Comparison of ENCODE assay signal across 2 cellular contexts in genomic region chr5:131792900-131793299, GRCh38.
TF ChIP-seq lines count a peak whose summit lies in the region.

No MANE protein-coding gene starts in this region.

TF ChIP-seq in IMR-90, 13 proteins besides CTCF, POLR2A, EP300 and RAD21:
- TF ChIP-seq USF2 (IDR thresholded peaks at IDR 0.05; ENCODE audit: low read depth, low read length): no peak
- no peak for TF ChIP-seq MAZ (IDR thresholded peaks at IDR 0.05; ENCODE audit: borderline replicate concordance, low read depth, low read length)
- TF ChIP-seq CEBPB (IDR thresholded peaks at IDR 0.05; ENCODE audit: low read depth, low read length): peak; percentile 69
- no peak for TF ChIP-seq BHLHE40 (IDR thresholded peaks at IDR 0.05; ENCODE audit: low read depth, low read length)
- no peak for TF ChIP-seq RCOR1 (IDR thresholded peaks at IDR 0.05; ENCODE audit: insufficient replicate concordance, low read length)
- TF ChIP-seq MXI1 (IDR thresholded peaks at IDR 0.05; ENCODE audit: borderline replicate concordance, low read depth, low read length): no peak
- no peak for TF ChIP-seq MAFK (IDR thresholded peaks at IDR 0.05; ENCODE audit: low read depth, low read length)
- TF ChIP-seq NFE2L2 (IDR thresholded peaks at IDR 0.05; ENCODE audit: low read depth, low read length): no peak

TF ChIP-seq in HepG2, 621 proteins besides CTCF, POLR2A, EP300 and RAD21:
- TF ChIP-seq CEBPG (CRISPR knock-in tag; IDR thresholded peaks at IDR 0.05): peak; percentile 54; the same call in 1 of the 2 replicates
- TF ChIP-seq AFF4 (CRISPR knock-in tag; IDR thresholded peaks at IDR 0.05): no peak
- TF ChIP-seq CEBPB (IDR thresholded peaks at IDR 0.05; ENCODE audit: borderline replicate concordance, low read depth, low read length): peak; percentile 68; the same call in 1 of the 2 replicates
- TF ChIP-seq TMF1 (CRISPR knock-in tag; IDR thresholded peaks at IDR 0.05; ENCODE audit: low read depth): no peak
- TF ChIP-seq ZNF75D (CRISPR knock-in tag; IDR thresholded peaks at IDR 0.05; ENCODE audit: borderline replicate concordance): no peak
